In the genomic region with DNA sequence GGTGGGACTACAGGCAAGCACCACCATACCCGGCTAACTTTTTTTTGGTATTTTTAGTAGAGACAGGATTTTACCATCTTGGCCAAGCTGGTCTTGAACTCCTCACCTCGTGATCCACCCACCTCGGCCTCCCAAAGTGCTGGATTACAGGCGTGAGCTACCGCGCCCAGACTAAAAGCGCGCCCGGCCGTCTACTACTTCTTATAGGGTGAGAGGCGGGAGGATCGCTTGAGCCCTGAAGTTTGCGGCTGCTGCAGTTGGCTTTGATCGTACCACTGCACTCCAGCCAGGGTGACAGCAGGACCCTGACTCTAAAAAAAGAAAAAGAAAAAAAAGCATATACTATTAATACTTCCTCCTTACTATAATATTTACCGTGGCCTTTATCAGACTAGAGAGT, we compare ENCODE assay signal across 1 cellular context.
TF ChIP-seq lines count a peak whose summit lies in the region.
"Not testable (repeated sequence)": the region's sequence is repeated elsewhere in the genome, so short reads cannot be mapped to it uniquely, and the experiment has no call there.

No MANE protein-coding gene starts in this region.

TF ChIP-seq in K562, 482 proteins besides CTCF, POLR2A, EP300 and RAD21 (continued from another document):
- TF ChIP-seq, protein P1, sequence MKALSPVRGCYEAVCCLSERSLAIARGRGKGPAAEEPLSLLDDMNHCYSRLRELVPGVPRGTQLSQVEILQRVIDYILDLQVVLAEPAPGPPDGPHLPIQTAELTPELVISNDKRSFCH (CRISPR knock-in tag; IDR thresholded peaks at IDR 0.05), result 0 out of 2 replicates have a peak, but pooled peaks have one; percentile 10
- TF ChIP-seq, protein P1 (tag; IDR thresholded peaks at IDR 0.05), result not testable (repeated sequence)
- TF ChIP-seq, protein P2, sequence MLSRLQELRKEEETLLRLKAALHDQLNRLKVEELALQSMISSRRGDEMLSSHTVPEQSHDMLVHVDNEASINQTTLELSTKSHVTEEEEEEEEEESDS (CRISPR knock-in tag; IDR thresholded peaks at IDR 0.05), result 0 out of 2 replicates have a peak, but pooled peaks have one; percentile 30
- 0 out of 2 replicates have a peak, but pooled peaks have one; percentile 11 for TF ChIP-seq ZNF780A (CRISPR knock-in tag; IDR thresholded peaks at IDR 0.05)
